ENCODE assay signal across 1 cellular context in the genomic region with DNA sequence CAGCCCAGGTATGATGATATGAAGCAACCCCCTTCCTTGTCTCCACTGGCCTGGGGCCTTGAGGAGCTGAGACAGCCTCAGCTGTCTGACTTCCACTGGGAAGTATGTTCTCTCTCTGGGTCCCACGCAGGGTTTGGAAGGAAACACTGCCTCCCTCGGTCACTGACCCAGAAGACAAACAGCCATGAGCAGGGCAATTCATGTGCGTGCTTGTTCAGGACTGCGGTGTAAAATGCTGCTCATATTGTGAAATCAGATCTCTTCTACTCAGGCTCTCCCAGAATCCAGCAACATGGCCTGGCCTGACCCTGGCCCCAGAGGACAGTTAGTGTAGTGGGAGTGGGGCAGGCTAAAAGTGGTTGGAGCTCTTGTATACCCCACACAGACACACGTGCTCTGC.
TF ChIP-seq lines count a peak whose summit lies in the region.

No MANE protein-coding gene starts in this region.

TF ChIP-seq in K562, 482 proteins besides CTCF, POLR2A, EP300 and RAD21:
- TF ChIP-seq ZBTB2 (IDR thresholded peaks at IDR 0.05) (no peak), PREB (CRISPR knock-in tag; IDR thresholded peaks at IDR 0.05) (no peak), FOXK2 (conservative IDR thresholded peaks at IDR 0.05 in 1 of 2, IDR thresholded peaks at IDR 0.05 in 1 of 2; ENCODE audit: low read depth in 2 of 2) (no peak), CEBPB (tag; IDR thresholded peaks at IDR 0.05) (peak; percentile 81), HIVEP1 (CRISPR knock-in tag; IDR thresholded peaks at IDR 0.05) (no peak), PHF20 (IDR thresholded peaks at IDR 0.05; ENCODE audit: partially characterized antibody) (no peak), CEBPG (CRISPR knock-in tag; IDR thresholded peaks at IDR 0.05) (no peak), CEBPG (tag; conservative IDR thresholded peaks at IDR 0.05 in 1 of 2, IDR thresholded peaks at IDR 0.05 in 1 of 2) (peak; percentile 27 to 33; a peak in 2 of 4 replicates), HMG20A (CRISPR knock-in tag; conservative IDR thresholded peaks at IDR 0.05) (no peak)
- TF ChIP-seq, protein P1, sequence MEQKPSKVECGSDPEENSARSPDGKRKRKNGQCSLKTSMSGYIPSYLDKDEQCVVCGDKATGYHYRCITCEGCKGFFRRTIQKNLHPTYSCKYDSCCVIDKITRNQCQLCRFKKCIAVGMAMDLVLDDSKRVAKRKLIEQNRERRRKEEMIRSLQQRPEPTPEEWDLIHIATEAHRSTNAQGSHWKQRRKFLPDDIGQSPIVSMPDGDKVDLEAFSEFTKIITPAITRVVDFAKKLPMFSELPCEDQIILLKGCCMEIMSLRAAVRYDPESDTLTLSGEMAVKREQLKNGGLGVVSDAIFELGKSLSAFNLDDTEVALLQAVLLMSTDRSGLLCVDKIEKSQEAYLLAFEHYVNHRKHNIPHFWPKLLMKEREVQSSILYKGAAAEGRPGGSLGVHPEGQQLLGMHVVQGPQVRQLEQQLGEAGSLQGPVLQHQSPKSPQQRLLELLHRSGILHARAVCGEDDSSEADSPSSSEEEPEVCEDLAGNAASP (IDR thresholded peaks at IDR 0.05), result no peak
